Comparison of ENCODE assay signal across 18 cellular contexts in genomic region chr6:112268011-112268410, GRCh38. TPM values are rescaled to one million over a fixed set of nuclear protein-coding genes. Genes with fewer than 3 reads are reported as not detected.
"Had no signal": no experiment of that assay in that cellular context is flagged by ENCODE, and none has a peak within 500 bp of the region (broad histone marks: within the 10 kb centered on the region; RNA-seq: fewer than 3 reads in every experiment).

No MANE protein-coding gene starts in this region.

- H3K27me3 ChIP-seq: left lung, tibial artery had no signal

- H3K36me3 ChIP-seq: left lung, tibial artery had no signal

- DNase-seq: activated B cell treated with CpG ODN at 0.5 μM for 24 hours; activated CD4-positive, alpha-beta T cell treated with anti-CD3 and anti-CD28 coated beads, Interleukin-2, amount 10 ng/mL, durations not matched to agents 24 days and 14 days; activated naive CD4-positive, alpha-beta T cell treated with anti-CD3 and anti-CD28 coated beads, Interleukin-2, amount 50 U/mL, for 16 hours; activated T-cell treated with anti-CD3 and anti-CD28 coated beads for 4 hours; amniotic stem cell; cerebellar nuclear complex; endodermal cell; erythroblast; left lung; naive B cell; posterior cingulate gyrus; SIG-M5; stimulated activated CD4-positive, alpha-beta T cell treated with anti-CD3 and anti-CD28 coated beads, Interleukin-15, amount 100 ng/mL, for 24 hours; stimulated activated CD4-positive, alpha-beta T cell treated with anti-CD3 and anti-CD28 coated beads, Interleukin-4, amount 100 ng/mL, for 4 hours; stimulated activated naive CD8-positive, alpha-beta T cell treated with anti-CD3 and anti-CD28 coated beads, Interleukin-15, amount 100 ng/mL, for 72 hours; T-helper 2 cell; tibial artery had no signal

- H3K4me3 ChIP-seq: left lung, tibial artery had no signal

- H3K9me3 ChIP-seq: left lung, tibial artery had no signal

- ATAC-seq: left lung; stimulated activated naive CD8-positive, alpha-beta T cell treated with anti-CD3 and anti-CD28 coated beads, Interleukin-15, amount 100 ng/mL, for 72 hours had no signal

RNA-seq across cellular contexts. Expression of gene LAMA4, which starts 13.6 kb away (rescaled TPM):
- total RNA-seq: activated B cell treated with CpG ODN at 0.5 μM for 24 hours; activated CD4-positive, alpha-beta T cell treated with anti-CD3 and anti-CD28 coated beads, Interleukin-2, amount 10 ng/mL, durations not matched to agents 24 days and 14 days; activated CD8-positive, alpha-beta memory T cell treated with anti-CD3 and anti-CD28 coated beads for 36 hours had no signal
